8 cellular contexts compared by ENCODE assay signal in the genomic region with DNA sequence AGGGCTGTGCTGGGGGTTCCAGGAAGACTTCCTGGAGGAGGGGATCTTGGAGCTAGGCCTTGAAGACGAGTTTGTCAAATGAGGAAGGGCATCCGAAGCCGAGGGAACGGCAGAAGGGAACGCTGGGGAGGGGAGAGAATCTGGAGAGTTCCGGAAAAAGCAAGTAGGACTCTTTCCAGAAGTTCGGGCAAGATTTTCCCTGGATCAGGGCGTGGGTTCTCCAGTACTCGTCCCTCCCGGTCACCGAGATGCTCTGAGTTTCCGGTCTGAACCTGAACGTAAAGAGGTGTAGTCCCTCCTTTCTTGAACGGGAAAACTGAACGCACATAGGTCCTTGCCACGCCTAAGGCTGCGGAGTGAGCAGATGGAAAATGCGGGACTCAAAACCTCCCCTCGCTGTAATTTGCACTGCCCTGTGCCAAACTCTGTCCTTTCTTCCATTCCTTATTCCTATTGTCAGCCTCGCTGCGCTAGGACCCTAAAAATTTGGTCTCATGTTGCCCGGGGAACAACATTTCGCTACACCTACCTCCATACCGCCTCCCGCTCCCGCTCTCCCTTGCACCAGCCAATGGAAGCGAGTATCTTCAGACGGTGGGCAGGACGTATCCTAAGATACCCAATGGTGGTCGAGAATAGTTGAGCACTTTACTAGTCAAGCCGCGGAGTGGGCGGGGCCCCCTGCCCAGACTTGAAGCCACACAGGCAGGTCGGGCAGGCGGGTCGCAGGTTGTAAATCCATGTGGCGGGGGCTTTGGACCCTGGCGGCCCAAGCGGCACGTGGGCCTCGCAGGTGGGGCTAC. TPM values are rescaled to one million over a fixed set of nuclear protein-coding genes. Genes with fewer than 3 reads are reported as not detected.
DNase-seq lines count a peak whose midpoint lies in the region; ATAC-seq, FAIRE-seq and TF ChIP-seq lines count a peak whose summit lies in the region.

A gene with protein sequence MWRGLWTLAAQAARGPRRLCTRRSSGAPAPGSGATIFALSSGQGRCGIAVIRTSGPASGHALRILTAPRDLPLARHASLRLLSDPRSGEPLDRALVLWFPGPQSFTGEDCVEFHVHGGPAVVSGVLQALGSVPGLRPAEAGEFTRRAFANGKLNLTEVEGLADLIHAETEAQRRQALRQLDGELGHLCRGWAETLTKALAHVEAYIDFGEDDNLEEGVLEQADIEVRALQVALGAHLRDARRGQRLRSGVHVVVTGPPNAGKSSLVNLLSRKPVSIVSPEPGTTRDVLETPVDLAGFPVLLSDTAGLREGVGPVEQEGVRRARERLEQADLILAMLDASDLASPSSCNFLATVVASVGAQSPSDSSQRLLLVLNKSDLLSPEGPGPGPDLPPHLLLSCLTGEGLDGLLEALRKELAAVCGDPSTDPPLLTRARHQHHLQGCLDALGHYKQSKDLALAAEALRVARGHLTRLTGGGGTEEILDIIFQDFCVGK (plus strand): TSS at position 682 of the 803 bp plus-strand sequence. CDS start 59 bp downstream, at position 741.

- peak; percentile 76 for ATAC-seq in HG02840 (IDR thresholded peaks at IDR 0.05; ENCODE audit: low FRiP score, unreplicated experiment)
- peak; percentile 88 to 91 (median 89) for ATAC-seq in T-cell (replicated peaks in 1 of 4)

- H3K4me1 Mint-ChIP-seq in T-cell (peaks cover 37 to 44% (median 43%) of the 10 kb centered on the region in 3 donors), type B pancreatic cell (ENCODE audit: unreplicated experiment) (peaks cover 15% of the 10 kb centered on the region)

- TF ChIP-seq CTCF in type B pancreatic cell (conservative IDR thresholded peaks at IDR 0.05), result no peak

- H3K9me3 Mint-ChIP-seq in T-cell (no peaks in the 10 kb centered on the region), type B pancreatic cell (no peaks in the 10 kb centered on the region)

- CTCF ChIA-PET in T-cell (lab: Charles Lee), result no interaction called here

- TF ChIP-seq POLR2A in GM12891 (IDR thresholded peaks at IDR 0.05; ENCODE audit: low read depth, low read length), result peak; percentile 62; the same call in 1 of the 2 replicates

- H3K27me3 Mint-ChIP-seq in T-cell, result no peaks in the 10 kb centered on the region
- peaks cover 3% of the 10 kb centered on the region for H3K27me3 Mint-ChIP-seq in type B pancreatic cell

- peak within 1 kb of the TSS; percentile 21 for H3K27ac ChIP-seq in adipose tissue (ENCODE audit: low read depth, low read length)

- FAIRE-seq in GM12891 (lab: Jason Lieb, UNC), result peak; percentile 100

- peak within 1 kb of the TSS; percentile 84 to 92 (median 87) for H3K4me3 Mint-ChIP-seq in T-cell
- H3K4me3 Mint-ChIP-seq in type B pancreatic cell, result peak within 1 kb of the TSS; percentile 95

- POLR2A ChIA-PET in T-cell (lab: Charles Lee), result no interaction called here

- peak; percentile 93 for DNase-seq in GM12891 (ENCODE audit: insufficient read length, low spot score)
- peak; percentile 94 for DNase-seq in NCI-H1436 treated with DMSO at 0.1 percent for 48 hours (lab: John Stamatoyannopoulos, UW)
- peak; percentile 88 to 99 (median 97) for DNase-seq in T-cell
- DNase-seq in cardiac septum (ENCODE audit: low spot score), result peak; percentile 97
- peak; percentile 99 for DNase-seq in pons (ENCODE audit: low spot score)
- peak; percentile 95 for DNase-seq in type B pancreatic cell (ENCODE audit: extremely low spot score, unreplicated experiment)

- intact Hi-C loops in cardiac septum (cut with DNase I), result loop anchor here (5.0 kb wide), 1 partner anchor 35 kb away; a partner anchor contains a TSS

- WGBS in adipose tissue, 3 donors, result 0% methylated on average over 41 of the region's 41 CpGs

- H3K36me3 Mint-ChIP-seq in T-cell (no peaks in the 10 kb centered on the region), type B pancreatic cell (peaks cover 4% of the 10 kb centered on the region)

- peak within 1 kb of the TSS; percentile 94 for H3K27ac Mint-ChIP-seq in T-cell
- H3K27ac Mint-ChIP-seq in type B pancreatic cell, result peak within 1 kb of the TSS; percentile 98

TF ChIP-seq in GM12891, 5 proteins besides CTCF, POLR2A, EP300 and RAD21:
- TF ChIP-seq SPI1 (IDR thresholded peaks at IDR 0.05; ENCODE audit: low read depth, low read length), result peak; percentile 41; the same call in 1 of the 2 replicates
- TF ChIP-seq POLR2AphosphoS5 (IDR thresholded peaks at IDR 0.05; ENCODE audit: low read depth, low read length), result peak; percentile 76
- TF ChIP-seq POU2F2 (IDR thresholded peaks at IDR 0.05; ENCODE audit: low read depth, low read length), result peak; percentile 66; the same call in 1 of the 2 replicates
- TF ChIP-seq TAF1 (IDR thresholded peaks at IDR 0.05; ENCODE audit: low read depth, low read length), result peak; percentile 18; the same call in 1 of the 2 replicates
- no peak for TF ChIP-seq PAX5 (IDR thresholded peaks at IDR 0.05; ENCODE audit: insufficient read depth, low read length, severe bottlenecking)
TF ChIP-seq in GM12891: peak in this region for 4.

RNA-seq across cellular contexts. Expression of the gene that starts here (rescaled TPM):
- 11.2 TPM for polyA plus RNA-seq in GM12891 (2012; ENCODE audit: low read depth, missing spikeins)
- 10 to 100 TPM; 31.9 to 72.5 (median 65.7) TPM for total RNA-seq in T-cell
- 10 to 100 TPM; 10.1 to 18.8 (median 13.6) TPM for polyA plus RNA-seq in adipose tissue
- 9.8 TPM for total RNA-seq in cardiac septum
- 40.0 and 48.4 TPM in 2 replicates for total RNA-seq in type B pancreatic cell (ENCODE audit: low replicate concordance)

Comparison
In these comparisons a context has a peak if more than half of its experiments do, and no peak if none do; other contexts are left out.
1. Peak in every context shown above with its lines: DNase-seq, ATAC-seq and H3K27ac ChIP-seq.